Comparison of ENCODE assay signal across 8 cellular contexts in the genomic region with DNA sequence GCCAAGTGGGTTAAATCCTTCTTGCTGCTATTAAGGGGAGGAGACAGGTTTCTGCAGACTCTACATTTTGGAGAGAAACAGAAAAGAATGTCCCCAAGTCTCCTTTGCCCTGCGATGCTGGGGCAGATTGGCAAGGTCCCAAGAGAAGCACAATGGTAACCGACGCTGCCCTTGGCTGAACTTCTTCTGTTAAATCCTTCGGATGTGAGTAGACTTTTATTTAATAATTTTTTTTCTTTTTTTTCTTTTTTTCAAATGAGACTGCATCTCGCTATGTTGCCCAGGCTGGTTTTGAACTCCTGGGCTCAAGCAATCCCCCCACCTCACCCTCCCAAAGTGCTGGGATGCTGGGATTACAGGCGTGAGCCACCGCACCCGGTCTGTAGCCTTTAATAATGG. TPM values are rescaled to one million over a fixed set of nuclear protein-coding genes. Genes with fewer than 3 reads are reported as not detected.
DNase-seq lines count a peak whose midpoint lies in the region; ATAC-seq and TF ChIP-seq lines count a peak whose summit lies in the region.

No MANE protein-coding gene starts in this region.

- no peak for TF ChIP-seq CTCF in foreskin fibroblast (IDR thresholded peaks at IDR 0.05; ENCODE audit: low read depth, low read length)

- H3K36me3 ChIP-seq in skeletal muscle tissue (ENCODE audit: control insufficient read depth in 3 of 3, insufficient read depth in 3 of 3, low read length in 3 of 3), result peaks cover 0 to 4% (median 0%) of the 10 kb centered on the region in 3 donors

- no peak overlapping the region for H3K27ac ChIP-seq in skeletal muscle tissue (ENCODE audit: low read depth, low read length)

- no peak for TF ChIP-seq POLR2A in GM18505 (IDR thresholded peaks at IDR 0.05; ENCODE audit: borderline replicate concordance, extremely low read depth, insufficient read depth, insufficient read length)

- H3K4me3 ChIP-seq in foreskin fibroblast (ENCODE audit: low read depth in 1 of 2, low read length in 2 of 2) (peak overlapping the region; percentile 57 to 87), skeletal muscle tissue (ENCODE audit: low read length in 3 of 3) (peak overlapping the region; percentile 42 to 84 (median 84))

- H3K9ac ChIP-seq in skeletal muscle tissue (ENCODE audit: low read depth in 1 of 3, low read length in 3 of 3), result peak overlapping the region; percentile 50 to 77 (median 51)

- ATAC-seq in SK-N-SH treated with all-trans-retinoic acid at 6 μM for 48 hours, result peak; percentile 12
- no peak for ATAC-seq in HG03097 (IDR thresholded peaks at IDR 0.05; ENCODE audit: low FRiP score, unreplicated experiment)
- no peak for ATAC-seq in GM18505 (IDR thresholded peaks at IDR 0.05; ENCODE audit: unreplicated experiment)

- peaks cover 27 to 48% (median 40%) of the 10 kb centered on the region in 3 donors for H3K4me1 ChIP-seq in skeletal muscle tissue (ENCODE audit: control insufficient read depth in 3 of 3, insufficient read depth in 3 of 3, low read length in 3 of 3)

- H3K9me3 ChIP-seq in skeletal muscle tissue (ENCODE audit: control insufficient read depth in 3 of 3, low read length in 3 of 3), result no peaks in the 10 kb centered on the region

- H3K27me3 ChIP-seq in skeletal muscle tissue (ENCODE audit: control insufficient read depth in 3 of 3, insufficient read depth in 3 of 3, low read length in 3 of 3), result no peaks in the 10 kb centered on the region

- peak; percentile 39 for DNase-seq in NCI-H2171 treated with DMSO at 0.1 percent for 48 hours (lab: John Stamatoyannopoulos, UW)
- no peak for DNase-seq in NCI-H2171 (lab: John Stamatoyannopoulos, UW)
- peak; percentile 7 to 39 for DNase-seq in foreskin fibroblast
- DNase-seq in activated gamma-delta T cell (lab: John Stamatoyannopoulos, UW), result no peak

TF ChIP-seq in SK-N-SH treated with all-trans-retinoic acid at 6 μM for 48 hours, 23 proteins besides CTCF, POLR2A, EP300 and RAD21:
- TF ChIP-seq SNAI2 (CRISPR knock-in tag; IDR thresholded peaks at IDR 0.05), result no peak
- no peak for TF ChIP-seq ZFP3 (CRISPR knock-in tag; IDR thresholded peaks at IDR 0.05)
- TF ChIP-seq CSDC2 (CRISPR knock-in tag; IDR thresholded peaks at IDR 0.05), result no peak
- TF ChIP-seq ZFP30 (CRISPR knock-in tag; IDR thresholded peaks at IDR 0.05), result no peak
- TF ChIP-seq RARB (CRISPR knock-in tag; IDR thresholded peaks at IDR 0.05), result no peak
- TF ChIP-seq, protein P1, sequence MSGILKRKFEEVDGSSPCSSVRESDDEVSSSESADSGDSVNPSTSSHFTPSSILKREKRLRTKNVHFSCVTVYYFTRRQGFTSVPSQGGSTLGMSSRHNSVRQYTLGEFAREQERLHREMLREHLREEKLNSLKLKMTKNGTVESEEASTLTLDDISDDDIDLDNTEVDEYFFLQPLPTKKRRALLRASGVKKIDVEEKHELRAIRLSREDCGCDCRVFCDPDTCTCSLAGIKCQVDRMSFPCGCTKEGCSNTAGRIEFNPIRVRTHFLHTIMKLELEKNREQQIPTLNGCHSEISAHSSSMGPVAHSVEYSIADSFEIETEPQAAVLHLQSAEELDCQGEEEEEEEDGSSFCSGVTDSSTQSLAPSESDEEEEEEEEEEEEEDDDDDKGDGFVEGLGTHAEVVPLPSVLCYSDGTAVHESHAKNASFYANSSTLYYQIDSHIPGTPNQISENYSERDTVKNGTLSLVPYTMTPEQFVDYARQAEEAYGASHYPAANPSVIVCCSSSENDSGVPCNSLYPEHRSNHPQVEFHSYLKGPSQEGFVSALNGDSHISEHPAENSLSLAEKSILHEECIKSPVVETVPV (CRISPR knock-in tag; IDR thresholded peaks at IDR 0.05), result no peak
- TF ChIP-seq, protein P2, sequence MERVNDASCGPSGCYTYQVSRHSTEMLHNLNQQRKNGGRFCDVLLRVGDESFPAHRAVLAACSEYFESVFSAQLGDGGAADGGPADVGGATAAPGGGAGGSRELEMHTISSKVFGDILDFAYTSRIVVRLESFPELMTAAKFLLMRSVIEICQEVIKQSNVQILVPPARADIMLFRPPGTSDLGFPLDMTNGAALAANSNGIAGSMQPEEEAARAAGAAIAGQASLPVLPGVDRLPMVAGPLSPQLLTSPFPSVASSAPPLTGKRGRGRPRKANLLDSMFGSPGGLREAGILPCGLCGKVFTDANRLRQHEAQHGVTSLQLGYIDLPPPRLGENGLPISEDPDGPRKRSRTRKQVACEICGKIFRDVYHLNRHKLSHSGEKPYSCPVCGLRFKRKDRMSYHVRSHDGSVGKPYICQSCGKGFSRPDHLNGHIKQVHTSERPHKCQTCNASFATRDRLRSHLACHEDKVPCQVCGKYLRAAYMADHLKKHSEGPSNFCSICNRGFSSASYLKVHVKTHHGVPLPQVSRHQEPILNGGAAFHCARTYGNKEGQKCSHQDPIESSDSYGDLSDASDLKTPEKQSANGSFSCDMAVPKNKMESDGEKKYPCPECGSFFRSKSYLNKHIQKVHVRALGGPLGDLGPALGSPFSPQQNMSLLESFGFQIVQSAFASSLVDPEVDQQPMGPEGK (CRISPR knock-in tag; IDR thresholded peaks at IDR 0.05; ENCODE audit: borderline replicate concordance), result no peak
- TF ChIP-seq ESRRG (CRISPR knock-in tag; IDR thresholded peaks at IDR 0.05), result no peak
- TF ChIP-seq CREB5 (CRISPR knock-in tag; IDR thresholded peaks at IDR 0.05; ENCODE audit: low read depth), result no peak
- TF ChIP-seq ZNF565 (CRISPR knock-in tag; conservative IDR thresholded peaks at IDR 0.05; ENCODE audit: low read depth), result no peak
- no peak for TF ChIP-seq ZC3H10 (CRISPR knock-in tag; IDR thresholded peaks at IDR 0.05)

RNA-seq across cellular contexts. Expression of gene ATP5PD, which starts 13.9 kb away (rescaled TPM):
- 247 TPM for total RNA-seq in skeletal muscle tissue

RNA-seq across cellular contexts. Expression of gene KCTD2, which starts 14.1 kb away (rescaled TPM):
- total RNA-seq in skeletal muscle tissue, result 9.4 TPM

RNA-seq across cellular contexts. Expression of gene MRPL58, which starts 20.4 kb away (rescaled TPM):
- 20.9 TPM for total RNA-seq in skeletal muscle tissue

RNA-seq across cellular contexts. Expression of gene CDR2L, which starts 45.5 kb away (rescaled TPM):
- total RNA-seq in skeletal muscle tissue, result 2.6 TPM

RNA-seq across cellular contexts. Expression of gene SLC16A5, which starts 54.9 kb away (rescaled TPM):
- 4.2 TPM for total RNA-seq in skeletal muscle tissue

Comparison
In these comparisons a context has a peak if more than half of its experiments do, and no peak if none do; other contexts are left out.
1. DNase-seq: peak in NCI-H2171 treated with DMSO at 0.1 percent for 48 hours (single experiment) and foreskin fibroblast (2 of 2); none in NCI-H2171 (single experiment) and activated gamma-delta T cell (single experiment).